15 cellular contexts compared by ENCODE assay signal in the genomic region with DNA sequence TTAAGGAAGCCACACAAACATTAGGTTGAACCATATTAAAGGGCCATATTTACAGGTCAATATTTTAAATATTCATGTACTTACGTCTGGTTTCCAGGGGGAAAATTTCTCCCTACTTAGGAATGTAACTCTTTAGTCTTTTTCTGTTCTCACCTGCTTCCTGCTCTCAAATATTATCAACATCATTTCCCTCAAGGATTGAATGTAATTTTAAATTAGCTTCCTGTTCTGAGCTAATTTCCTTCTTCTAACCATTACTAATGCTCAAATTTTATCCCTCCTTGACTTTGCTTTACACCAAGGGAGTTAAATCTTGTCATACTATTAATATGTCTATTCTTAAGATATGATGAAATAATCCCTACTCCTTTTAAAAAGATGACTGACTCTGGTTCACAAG.
DNase-seq lines count a peak whose midpoint lies in the region; ATAC-seq, FAIRE-seq and TF ChIP-seq lines count a peak whose summit lies in the region.
"Had no signal": no experiment of that assay in that cellular context is flagged by ENCODE, and none has a peak within 500 bp of the region (broad histone marks: within the 10 kb centered on the region; RNA-seq: fewer than 3 reads in every experiment).

No MANE protein-coding gene starts in this region.

- H3K4me2 ChIP-seq in A549: no peak overlapping the region
- H3K4me2 ChIP-seq in Karpas-422 (ENCODE audit: low read depth, low read length, poor library complexity, severe bottlenecking): no peak overlapping the region
- peak overlapping the region; percentile 66 for H3K4me2 ChIP-seq in endothelial cell of umbilical vein (ENCODE audit: insufficient read depth, low read length)
- H3K4me2 ChIP-seq in mesenchymal stem cell (ENCODE audit: low read length, poor library complexity, severe bottlenecking): no peak overlapping the region
- H3K4me2 ChIP-seq: BLaER1 treated with 17β-estradiol and CSF1 and Interleukin-3, amounts not matched to agents 10 nM and 100 nM; GM23338 had no signal

- H2AFZ ChIP-seq in Karpas-422 (ENCODE audit: low read length) (no peak overlapping the region), endothelial cell of umbilical vein (ENCODE audit: low read depth, low read length) (no peak overlapping the region), mesenchymal stem cell (ENCODE audit: low read depth, low read length) (no peak overlapping the region)
- H2AFZ ChIP-seq: GM23338 had no signal

- TF ChIP-seq CTCF in A549 (IDR thresholded peaks at IDR 0.05): no peak
- TF ChIP-seq CTCF in endothelial cell of umbilical vein (IDR thresholded peaks at IDR 0.05; ENCODE audit: extremely low read depth in 1 of 2, insufficient read depth in 1 of 2, low read depth in 1 of 2, low read length in 2 of 2): no peak
- no peak for TF ChIP-seq CTCF in prostate gland (IDR thresholded peaks at IDR 0.05)

- FAIRE-seq in A549 (lab: Jason Lieb, UNC) (peak; percentile 36), endothelial cell of umbilical vein (lab: Jason Lieb, UNC) (no peak)

- CTCF ChIA-PET in A549 (lab: Yijun Ruan, JAX): no interaction called here
- CTCF ChIA-PET in endothelial cell of umbilical vein (lab: Charles Lee): no interaction called here

- H4K20me1 ChIP-seq in Karpas-422 (ENCODE audit: insufficient read depth, low read depth, low read length): no peaks in the 10 kb centered on the region
- H4K20me1 ChIP-seq in endothelial cell of umbilical vein (replicated peaks; ENCODE audit: control insufficient read depth, extremely low read depth, insufficient read depth, low read length): no peaks in the 10 kb centered on the region
- H4K20me1 ChIP-seq: BLaER1 treated with 17β-estradiol and CSF1 and Interleukin-3, amounts not matched to agents 10 nM and 100 nM had no signal

- H3K79me2 ChIP-seq in Karpas-422 (ENCODE audit: low read length) (0 out of 2 replicates have a peak, but pooled peaks cover 5% of the 10 kb centered on the region), endothelial cell of umbilical vein (ENCODE audit: control insufficient read depth, insufficient read depth, low read length) (no peaks in the 10 kb centered on the region)

- no peak overlapping the region for H2AK5ac ChIP-seq in mesenchymal stem cell (ENCODE audit: low read length, severe bottlenecking)

- H4K91ac ChIP-seq in mesenchymal stem cell (ENCODE audit: low read length): no peak overlapping the region

- H3K4me1 ChIP-seq in A549 (no peaks in the 10 kb centered on the region), Karpas-422 (ENCODE audit: low read length) (peaks cover 41% of the 10 kb centered on the region), endothelial cell of umbilical vein (ENCODE audit: control insufficient read depth, extremely low read depth, insufficient read depth, low read length) (peaks cover 13% of the 10 kb centered on the region), mesenchymal stem cell (ENCODE audit: control insufficient read depth, insufficient read depth, low read depth, low read length) (no peaks in the 10 kb centered on the region), prostate gland (replicated peaks) (no peaks in the 10 kb centered on the region)

- dilution Hi-C loops in endothelial cell of umbilical vein (cut with MboI; ENCODE audit: extremely low pct_ligation_motif_present, low sequenced_read_pairs): no loop called here

- no peaks in the 10 kb centered on the region for H3K9me1 ChIP-seq in endothelial cell of umbilical vein (replicated peaks; ENCODE audit: control insufficient read depth, extremely low read depth, insufficient read depth, low read length)

- TF ChIP-seq POLR2A in A549 (IDR thresholded peaks at IDR 0.05; ENCODE audit: low read length) (no peak), endothelial cell of umbilical vein (IDR thresholded peaks at IDR 0.05; ENCODE audit: low read depth, low read length) (no peak), prostate gland (IDR thresholded peaks at IDR 0.05) (no peak)

- no peak overlapping the region for H3K18ac ChIP-seq in mesenchymal stem cell (ENCODE audit: low read depth in 1 of 2, low read length in 2 of 2)

- TF ChIP-seq RAD21 in A549 (conservative IDR thresholded peaks at IDR 0.05 in 1 of 2, IDR thresholded peaks at IDR 0.05 in 1 of 2): no peak

- no peak overlapping the region for H3K14ac ChIP-seq in mesenchymal stem cell (ENCODE audit: low read length in 2 of 2)

- no peak overlapping the region for H3K4ac ChIP-seq in mesenchymal stem cell (ENCODE audit: low read depth in 1 of 2, low read length in 2 of 2)

- H2BK120ac ChIP-seq in mesenchymal stem cell (ENCODE audit: low read depth, low read length): no peak overlapping the region

- H2BK15ac ChIP-seq in mesenchymal stem cell (ENCODE audit: low read depth, poor library complexity, severe bottlenecking): no peak overlapping the region

- 87% methylated on average over 1 of the region's 1 CpG for WGBS in A549 (ENCODE audit: missing lambda C conversion rate)
- WGBS in mesenchymal stem cell: 100% methylated on average over 1 of the region's 1 CpG
- 91% methylated on average over 1 of the region's 1 CpG for WGBS in prostate gland

- no peak overlapping the region for H4K8ac ChIP-seq in mesenchymal stem cell (ENCODE audit: low read length)

- no peaks in the 10 kb centered on the region for H3K9me3 ChIP-seq in A549
- no peaks in the 10 kb centered on the region for H3K9me3 ChIP-seq in Karpas-422 (ENCODE audit: low read length)
- no peaks in the 10 kb centered on the region for H3K9me3 ChIP-seq in endothelial cell of umbilical vein (replicated peaks; ENCODE audit: control insufficient read depth, insufficient read depth, low read length)
- no peaks in the 10 kb centered on the region for H3K9me3 ChIP-seq in mesenchymal stem cell (ENCODE audit: control insufficient read depth, low read length)
- no peaks in the 10 kb centered on the region for H3K9me3 ChIP-seq in prostate gland
- H3K9me3 ChIP-seq: BLaER1 treated with 17β-estradiol and CSF1 and Interleukin-3, amounts not matched to agents 10 nM and 100 nM had no signal

- H3K9me2 ChIP-seq in Karpas-422 (replicated peaks; ENCODE audit: insufficient read depth, low read length): no peaks in the 10 kb centered on the region

- H3K27me3 ChIP-seq in Karpas-422 (ENCODE audit: low read length): no peaks in the 10 kb centered on the region
- no peaks in the 10 kb centered on the region for H3K27me3 ChIP-seq in endothelial cell of umbilical vein (ENCODE audit: control insufficient read depth in 2 of 2, insufficient read depth in 2 of 2, low read length in 2 of 2)
- H3K27me3 ChIP-seq in mesenchymal stem cell (ENCODE audit: control insufficient read depth in 1 of 2, insufficient read depth in 1 of 2, low read length in 2 of 2): no peaks in the 10 kb centered on the region
- H3K27me3 ChIP-seq in prostate gland (replicated peaks; ENCODE audit: insufficient read depth): no peaks in the 10 kb centered on the region
- H3K27me3 ChIP-seq: BLaER1 treated with 17β-estradiol and CSF1 and Interleukin-3, amounts not matched to agents 10 nM and 100 nM had no signal

- H3K79me1 ChIP-seq in mesenchymal stem cell (replicated peaks; ENCODE audit: low read length, poor library complexity, severe bottlenecking): no peaks in the 10 kb centered on the region

- no peak overlapping the region for H2BK12ac ChIP-seq in mesenchymal stem cell (ENCODE audit: low read length in 2 of 2)

- no peak for ATAC-seq in A549
- ATAC-seq: GM23338 had no signal

- H3K4me3 ChIP-seq in A549 (no peak overlapping the region), Karpas-422 (ENCODE audit: low read length) (no peak overlapping the region), endothelial cell of umbilical vein (replicated peaks in 1 of 3; ENCODE audit: insufficient read depth in 1 of 3, low read depth in 1 of 3, low read length in 3 of 3) (no peak overlapping the region), mesenchymal stem cell (ENCODE audit: insufficient read depth in 1 of 2, low read depth in 1 of 2, low read length in 2 of 2) (no peak overlapping the region), prostate gland (no peak overlapping the region)
- H3K4me3 ChIP-seq: BLaER1 treated with 17β-estradiol and CSF1 and Interleukin-3, amounts not matched to agents 10 nM and 100 nM; GM23338 had no signal

- BruUV-seq in endothelial cell of umbilical vein (replicated peaks; lab: Mats Ljungman, UMichigan): no TSS peak

- no peak for TF ChIP-seq EP300 in A549 (IDR thresholded peaks at IDR 0.05)

- no peak overlapping the region for H3K27ac ChIP-seq in A549
- H3K27ac ChIP-seq in Karpas-422 (ENCODE audit: low read length): peak overlapping the region; percentile 76
- H3K27ac ChIP-seq in endothelial cell of umbilical vein (ENCODE audit: insufficient read depth, low read depth, low read length): peak overlapping the region; percentile 56
- no peak overlapping the region for H3K27ac ChIP-seq in mesenchymal stem cell (ENCODE audit: low read length, poor library complexity, severe bottlenecking)
- no peak overlapping the region for H3K27ac ChIP-seq in prostate gland
- H3K27ac ChIP-seq: 22Rv1; BLaER1 treated with 17β-estradiol and CSF1 and Interleukin-3, amounts not matched to agents 10 nM and 100 nM had no signal

- no peak overlapping the region for H3K23ac ChIP-seq in mesenchymal stem cell (ENCODE audit: low read length in 2 of 2)

- intact Hi-C loops in endothelial cell of umbilical vein (cut with micrococcal nuclease) (loop anchor here (5.0 kb wide), 1 partner anchor 174 kb away; a partner anchor contains a TSS), prostate gland (cut with DNase I) (no loop called here)

- no peak overlapping the region for H2BK5ac ChIP-seq in mesenchymal stem cell (ENCODE audit: low read depth, low read length, poor library complexity, severe bottlenecking)

- POLR2A ChIA-PET in A549 (lab: Yijun Ruan, JAX) (no interaction called here), endothelial cell of umbilical vein (lab: Charles Lee) (no interaction called here)

- no peak for DNase-seq in A549 (ENCODE audit: low read depth in 1 of 2, low spot score in 1 of 2)
- DNase-seq in Karpas-422: no peak
- peak; percentile 45 for DNase-seq in endothelial cell of umbilical vein (ENCODE audit: low read depth, low spot score)
- DNase-seq in mesenchymal stem cell: no peak
- DNase-seq in prostate gland (ENCODE audit: low spot score): no peak
- DNase-seq in MV-4-11 (lab: John Stamatoyannopoulos, UW): no peak
- DNase-seq in midbrain (lab: John Stamatoyannopoulos, UW): no peak
- DNase-seq in NCI-H226: no peak
- DNase-seq: AML-193; CD4-positive, CD25-positive, alpha-beta regulatory T cell; DMS53; H7 had no signal

- H3K36me3 ChIP-seq in Karpas-422 (ENCODE audit: insufficient read depth, low read length): peaks cover 29% of the 10 kb centered on the region
- H3K36me3 ChIP-seq in endothelial cell of umbilical vein (ENCODE audit: control insufficient read depth in 2 of 2, extremely low read depth in 1 of 2, insufficient read depth in 2 of 2, low read length in 2 of 2): no peaks in the 10 kb centered on the region
- H3K36me3 ChIP-seq in mesenchymal stem cell (ENCODE audit: control insufficient read depth in 1 of 2, insufficient read depth in 2 of 2, low read depth in 1 of 2, low read length in 2 of 2): peaks cover 0 to 30% of the 10 kb centered on the region in 2 experiments
- no peaks in the 10 kb centered on the region for H3K36me3 ChIP-seq in prostate gland

- no peak overlapping the region for H3K9ac ChIP-seq in Karpas-422 (ENCODE audit: low read length)
- H3K9ac ChIP-seq in endothelial cell of umbilical vein (replicated peaks; ENCODE audit: extremely low read depth, insufficient read depth, low read length): no peak overlapping the region
- peak overlapping the region; percentile 42 for H3K9ac ChIP-seq in mesenchymal stem cell (ENCODE audit: low read length)
- H3K9ac ChIP-seq: BLaER1 treated with 17β-estradiol and CSF1 and Interleukin-3, amounts not matched to agents 10 nM and 100 nM had no signal

Comparison
In these comparisons a context has a peak if more than half of its experiments do, and no peak if none do; other contexts are left out.
1. H3K27ac ChIP-seq: peak in Karpas-422 (single experiment) and endothelial cell of umbilical vein (single experiment); none in A549 (0 of 2), mesenchymal stem cell (single experiment) and prostate gland (0 of 2).